ENCODE assay signal across 22 cellular contexts in genomic region chr20:13851279-13851678, GRCh38.
DNase-seq lines count a peak whose midpoint lies in the region; ATAC-seq and TF ChIP-seq lines count a peak whose summit lies in the region.
"Had no signal": no experiment of that assay in that cellular context is flagged by ENCODE, and none has a peak within 500 bp of the region (broad histone marks: within the 10 kb centered on the region; RNA-seq: fewer than 3 reads in every experiment).

No MANE protein-coding gene starts in this region.

- H3K4me1 ChIP-seq in heart right ventricle (peaks cover 0 to 17% (median 0%) of the 10 kb centered on the region in 9 donors), sigmoid colon (peaks cover 0 to 32% (median 19%) of the 10 kb centered on the region in 4 donors), transverse colon (peaks cover 0 to 6% (median 0%) of the 10 kb centered on the region in 4 donors)
- H3K4me1 ChIP-seq: BLaER1 had no signal

- H3K36me3 ChIP-seq in heart right ventricle (no peaks in the 10 kb centered on the region), sigmoid colon (no peaks in the 10 kb centered on the region), transverse colon (no peaks in the 10 kb centered on the region)
- H3K36me3 ChIP-seq: BLaER1 had no signal

- no peak for TF ChIP-seq POLR2A in sigmoid colon (IDR thresholded peaks at IDR 0.05)
- TF ChIP-seq POLR2A in transverse colon (IDR thresholded peaks at IDR 0.05) = no peak

- no peak for TF ChIP-seq EP300 in sigmoid colon (IDR thresholded peaks at IDR 0.05)
- TF ChIP-seq EP300 in transverse colon (IDR thresholded peaks at IDR 0.05; ENCODE audit: low read depth) = no peak

- POLR2A ChIA-PET in GM10248 (lab: Yijun Ruan, JAX) = no interaction called here

- CTCF ChIA-PET in GM10248 (lab: Yijun Ruan, JAX) = interaction anchor here (0.9 to 2.2 kb wide), 2 partner anchors 10 to 31 kb away, joined by 3 to 7 read pairs; no protein-coding TSS in a partner anchor

- H3K9me3 ChIP-seq in heart right ventricle (no peaks in the 10 kb centered on the region), sigmoid colon (no peaks in the 10 kb centered on the region), transverse colon (no peaks in the 10 kb centered on the region)
- H3K9me3 ChIP-seq: BLaER1 had no signal

- H3K4me3 ChIP-seq in heart right ventricle (no peak overlapping the region), sigmoid colon (no peak overlapping the region), transverse colon (no peak overlapping the region)
- H3K4me3 ChIP-seq: BLaER1, PC-9 had no signal

- DNase-seq in heart right ventricle = no peak
- no peak for DNase-seq in left cardiac atrium
- DNase-seq in sigmoid colon = no peak
- DNase-seq in transverse colon = no peak
- DNase-seq in NCI-H1105 (lab: John Stamatoyannopoulos, UW) = no peak
- DNase-seq in GM10248 (ENCODE audit: extremely low spot score) = no peak
- DNase-seq in COR-L47 (lab: John Stamatoyannopoulos, UW) = no peak
- DNase-seq: CD4-positive, CD25-positive, alpha-beta regulatory T cell; DMS79; GF-D8; H7; MM.1S; NCI-H1417; NCI-H1694 treated with DMSO at 0.1 percent for 48 hours; NCI-H2081; NCI-H2227 treated with DMSO at 0.1 percent for 48 hours; NCI-H526 treated with DMSO at 0.1 percent for 48 hours; PC-9; SHP77 had no signal

- intact Hi-C loops in heart right ventricle (cut with DNase I) = no loop called here
- intact Hi-C loops in left cardiac atrium (cut with DNase I) = no loop called here
- intact Hi-C loops in sigmoid colon (cut with DNase I) = no loop called here
- intact Hi-C loops in transverse colon (cut with DNase I; ENCODE audit: low total_unique reads) = no loop called here

- H3K27me3 ChIP-seq in heart right ventricle (no peaks in the 10 kb centered on the region), sigmoid colon (no peaks in the 10 kb centered on the region), transverse colon (no peaks in the 10 kb centered on the region)
- H3K27me3 ChIP-seq: BLaER1 had no signal

- no peak overlapping the region for H3K27ac ChIP-seq in heart right ventricle
- H3K27ac ChIP-seq in sigmoid colon = peak overlapping the region; percentile 7 to 76 (median 46)
- peak overlapping the region; percentile 45 to 67 (median 58) for H3K27ac ChIP-seq in transverse colon
- H3K27ac ChIP-seq: BLaER1, HL-60, KMS-11, PC-9 had no signal

- in situ Hi-C loops in transverse colon (cut with MboI; ENCODE audit: low pct_ligation_motif_present in 1 of 4, low pct_unique_long_range_greater_than_20kb in 1 of 4, low sequenced_read_pairs in 3 of 4) = no loop called here

- TF ChIP-seq CTCF in heart right ventricle (IDR thresholded peaks at IDR 0.05) = no peak
- no peak for TF ChIP-seq CTCF in sigmoid colon (IDR thresholded peaks at IDR 0.05)
- no peak for TF ChIP-seq CTCF in transverse colon (IDR thresholded peaks at IDR 0.05)
- TF ChIP-seq CTCF in GM10248 (IDR thresholded peaks at IDR 0.05; ENCODE audit: control extremely low read depth, extremely low read depth, low read depth, missing control alignments) = no peak

- 44 to 56% methylated on average over 2 of the region's 2 CpGs for WGBS in heart right ventricle, 2 donors
- WGBS in sigmoid colon, 2 donors = 76 to 86% methylated on average over 2 of the region's 2 CpGs
- WGBS in transverse colon (ENCODE audit: low coverage in 1 of 2), 2 donors = 70 to 73% methylated on average over 1 to 2 of the region's 2 CpGs

- ATAC-seq in heart right ventricle (peak; percentile 20 to 94 (median 78)), left cardiac atrium (no peak)

Comparison
In these comparisons a context has a peak if more than half of its experiments do, and no peak if none do; other contexts are left out.
1. ATAC-seq: peak in heart right ventricle (8 of 8); none in left cardiac atrium (0 of 2).
2. H3K27ac ChIP-seq: peak in sigmoid colon (4 of 4) and transverse colon (4 of 4); none in heart right ventricle (0 of 10).